In the genomic region with DNA sequence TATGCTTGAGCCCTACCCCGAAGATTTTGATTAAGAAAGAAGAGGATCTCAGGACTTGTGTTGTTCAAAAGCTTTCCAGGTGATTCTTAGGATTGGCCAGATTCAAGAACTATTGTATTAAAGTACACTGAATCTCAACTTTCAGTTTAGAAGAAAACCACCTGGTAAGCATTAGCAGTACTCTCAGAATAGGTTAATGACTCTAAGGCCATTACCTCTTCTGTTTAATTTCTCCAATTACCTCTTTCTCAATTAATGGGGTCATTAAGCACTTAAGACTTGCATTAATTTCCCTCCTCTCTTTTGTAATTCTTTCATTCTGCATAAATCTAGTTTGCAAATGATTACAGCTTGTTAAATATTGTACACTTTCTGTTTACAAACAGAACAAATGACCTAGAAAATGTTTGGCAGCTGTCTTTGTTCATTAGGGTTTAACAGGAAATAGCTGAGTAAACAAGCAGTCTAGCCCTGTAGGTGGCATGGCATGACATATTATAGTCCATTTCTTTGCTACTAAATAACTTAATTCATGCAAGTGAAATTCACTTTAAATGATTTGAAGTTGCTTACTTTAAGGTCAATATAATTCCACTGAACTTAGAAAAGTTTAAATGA, we compare ENCODE assay signal across 26 cellular contexts. TPM values are rescaled to one million over a fixed set of nuclear protein-coding genes. Genes with fewer than 3 reads are reported as not detected.
DNase-seq lines count a peak whose midpoint lies in the region; ATAC-seq lines count a peak whose summit lies in the region.
"Had no signal": no experiment of that assay in that cellular context is flagged by ENCODE, and none has a peak within 500 bp of the region (broad histone marks: within the 10 kb centered on the region; RNA-seq: fewer than 3 reads in every experiment).

No MANE protein-coding gene starts in this region.

- H3K79me2 ChIP-seq in trophoblast cell (ENCODE audit: control insufficient read depth, insufficient read depth, low read length, poor library complexity), result no peaks in the 10 kb centered on the region

- DNase-seq in NCI-H1436 (lab: John Stamatoyannopoulos, UW) (peak; percentile 47), NCI-H1436 treated with DMSO at 0.1 percent for 48 hours (lab: John Stamatoyannopoulos, UW) (no peak), NCI-H2081 (lab: John Stamatoyannopoulos, UW) (peak; percentile 29 to 88), dermis blood vessel endothelial cell (peak; percentile 6), pulmonary artery endothelial cell (ENCODE audit: low read depth, low spot score) (peak; percentile 20), kidney tubule cell (ENCODE audit: low spot score) (no peak), trophoblast cell (no peak)
- DNase-seq in stimulated activated naive CD8-positive, alpha-beta T cell treated with anti-CD3 and anti-CD28 coated beads, Interleukin-15, Interleukin-2, amounts not matched to agents 100 U/mL and 50 U/mL, for 24 hours, result no peak
- DNase-seq: activated CD8-positive, alpha-beta memory T cell treated with anti-CD3 and anti-CD28 coated beads for 24 hours; activated naive CD4-positive, alpha-beta T cell treated with anti-CD3 and anti-CD28 coated beads for 36 hours; activated T-cell treated with anti-CD3 and anti-CD28 coated beads, Interleukin-2, amount 50 U/mL, for 4 hours; erythroblast; foreskin melanocyte; mesenchymal stem cell; NCI-H2107; occipital lobe; SK-N-SH; substantia nigra had no signal

- H2BK5ac ChIP-seq in trophoblast cell (ENCODE audit: low read depth, low read length, poor library complexity), result no peak overlapping the region

- H4K12ac ChIP-seq in trophoblast cell (ENCODE audit: low read depth, low read length), result no peak overlapping the region

- no peaks in the 10 kb centered on the region for H3K4me1 ChIP-seq in trophoblast cell (ENCODE audit: control insufficient read depth in 1 of 2, insufficient read depth in 2 of 2, low read length in 2 of 2)
- H3K4me1 ChIP-seq: A549, right atrium auricular region had no signal

- no peak overlapping the region for H3K18ac ChIP-seq in trophoblast cell (ENCODE audit: low read length)

- H3K27me3 ChIP-seq in trophoblast cell (ENCODE audit: insufficient read depth, low read length), result no peaks in the 10 kb centered on the region
- H3K27me3 ChIP-seq: right atrium auricular region had no signal

- no peak overlapping the region for H2AK5ac ChIP-seq in trophoblast cell (ENCODE audit: low read length)

- H3K4ac ChIP-seq in trophoblast cell (ENCODE audit: low read depth, low read length), result no peak overlapping the region

- no peaks in the 10 kb centered on the region for H3K79me1 ChIP-seq in trophoblast cell (ENCODE audit: low read length)

- H3K36me3 ChIP-seq in trophoblast cell (ENCODE audit: control insufficient read depth in 1 of 2, insufficient read depth in 2 of 2, low read length in 2 of 2), result no peaks in the 10 kb centered on the region
- H3K36me3 ChIP-seq: right atrium auricular region had no signal

- no peak overlapping the region for H2AFZ ChIP-seq in trophoblast cell (ENCODE audit: insufficient read depth, low read length, poor library complexity)

- no peak overlapping the region for H4K8ac ChIP-seq in trophoblast cell (ENCODE audit: low read depth, low read length)

- no peak overlapping the region for H3K4me3 ChIP-seq in trophoblast cell (ENCODE audit: low read depth, low read length)
- H3K4me3 ChIP-seq: A549, right atrium auricular region had no signal

- no peak overlapping the region for H2BK12ac ChIP-seq in trophoblast cell (ENCODE audit: low read length)

- no peak overlapping the region for H3K27ac ChIP-seq in trophoblast cell (ENCODE audit: low read depth, low read length)
- H3K27ac ChIP-seq: A549, right atrium auricular region had no signal

- H2BK120ac ChIP-seq in trophoblast cell (ENCODE audit: insufficient read depth, low read length, poor library complexity), result no peak overlapping the region

- no peak overlapping the region for H3K14ac ChIP-seq in trophoblast cell (ENCODE audit: low read length)

- WGBS in trophoblast cell (ENCODE audit: extremely low coverage, insufficient coverage, insufficient read length), result no CpG with 5 or more reads among the region's 1 CpG

- no peak overlapping the region for H3K23ac ChIP-seq in trophoblast cell (ENCODE audit: low read length)

- H4K91ac ChIP-seq in trophoblast cell (ENCODE audit: low read depth, low read length), result no peak overlapping the region

- no peaks in the 10 kb centered on the region for H3K9me3 ChIP-seq in trophoblast cell (ENCODE audit: insufficient read depth, low read depth, low read length)
- H3K9me3 ChIP-seq: A549, right atrium auricular region, SK-N-SH had no signal

- H3K9ac ChIP-seq in trophoblast cell (ENCODE audit: low read length), result no peak overlapping the region
- H3K9ac ChIP-seq: SK-N-SH had no signal

- H3K4me2 ChIP-seq in trophoblast cell (ENCODE audit: low read length), result no peak overlapping the region
- H3K4me2 ChIP-seq: A549, SK-N-SH had no signal

- ATAC-seq in stimulated activated naive CD8-positive, alpha-beta T cell treated with anti-CD3 and anti-CD28 coated beads, Interleukin-15, Interleukin-2, amounts not matched to agents 100 U/mL and 50 U/mL, for 24 hours, result no peak
- ATAC-seq: A549; activated T-cell treated with anti-CD3 and anti-CD28 coated beads, Interleukin-2, amount 50 U/mL, for 4 hours; HCT116; Panc1 had no signal

RNA-seq across cellular contexts. Expression of gene TDRD15, which starts 20.4 kb away (rescaled TPM):
- total RNA-seq in dermis blood vessel endothelial cell, result not detected in 2 replicates
- total RNA-seq in pulmonary artery endothelial cell, result not detected in 2 replicates
- polyA plus RNA-seq in trophoblast cell (2013), result 0.01 TPM in 2 replicates
- total RNA-seq: activated naive CD4-positive, alpha-beta T cell treated with anti-CD3 and anti-CD28 coated beads for 36 hours; activated T-cell treated with anti-CD3 and anti-CD28 coated beads, Interleukin-2, amount 50 U/mL, for 4 hours; cardiac septum; M059J had no signal
- polyA plus RNA-seq: A549, BJ, keratinocyte, SK-N-SH had no signal

RNA-seq across cellular contexts. Expression of gene APOB, which starts 59.5 kb away (rescaled TPM):
- total RNA-seq in dermis blood vessel endothelial cell, result under 0.01 and 0.09 TPM in 2 replicates
- total RNA-seq in pulmonary artery endothelial cell, result 0.40 and 0.78 TPM in 2 replicates
- 0.01 and 0.03 TPM in 2 replicates for polyA plus RNA-seq in trophoblast cell (2013)
- total RNA-seq: activated naive CD4-positive, alpha-beta T cell treated with anti-CD3 and anti-CD28 coated beads for 36 hours; M059J had no signal
- polyA plus RNA-seq: SK-N-SH had no signal

Comparison
In these comparisons a context has a peak if more than half of its experiments do, and no peak if none do; other contexts are left out.
1. DNase-seq: peak in NCI-H1436 (single experiment), NCI-H2081 (2 of 2), dermis blood vessel endothelial cell (single experiment) and pulmonary artery endothelial cell (single experiment); none in NCI-H1436 treated with DMSO at 0.1 percent for 48 hours (single experiment), kidney tubule cell (single experiment), trophoblast cell (0 of 2) and stimulated activated naive CD8-positive, alpha-beta T cell treated with anti-CD3 and anti-CD28 coated beads, Interleukin-15, Interleukin-2, amounts not matched to agents 100 U/mL and 50 U/mL, for 24 hours (single experiment).